In the genomic region with DNA sequence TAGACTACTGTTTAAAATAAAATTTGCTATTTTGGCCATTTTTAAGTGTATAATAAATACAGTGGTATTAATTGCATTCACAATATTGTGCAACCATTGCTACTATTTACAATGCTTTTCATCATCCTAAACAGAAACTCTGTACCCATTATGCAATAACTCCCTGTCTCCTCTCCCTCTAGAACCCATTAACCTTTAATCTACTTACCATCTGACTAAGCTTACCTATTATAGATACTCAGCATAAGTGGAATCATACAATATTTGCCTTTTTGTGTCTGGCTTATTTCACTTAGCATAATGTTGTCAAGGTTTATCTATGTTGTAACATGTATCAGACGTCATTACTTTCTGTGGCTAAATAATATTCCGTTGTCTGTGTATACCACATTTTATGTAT, we compare ENCODE assay signal across 1 cellular context.
TF ChIP-seq lines count a peak whose summit lies in the region.

No MANE protein-coding gene starts in this region.

TF ChIP-seq in HepG2, 621 proteins besides CTCF, POLR2A, EP300 and RAD21 (continued from another document and continues in another):
- TF ChIP-seq PRPF4 (IDR thresholded peaks at IDR 0.05; ENCODE audit: low read depth, low read length, poor library complexity, severe bottlenecking) = no peak
- TF ChIP-seq POGZ (CRISPR knock-in tag; IDR thresholded peaks at IDR 0.05) = peak; percentile 65; the same call in 1 of the 2 replicates
- TF ChIP-seq ZC3H4 (CRISPR knock-in tag; IDR thresholded peaks at IDR 0.05; ENCODE audit: borderline replicate concordance) = no peak
- no peak for TF ChIP-seq ZNF343 (CRISPR knock-in tag; IDR thresholded peaks at IDR 0.05)
- TF ChIP-seq PLRG1 (conservative IDR thresholded peaks at IDR 0.05) = no peak
- TF ChIP-seq, protein P1, sequence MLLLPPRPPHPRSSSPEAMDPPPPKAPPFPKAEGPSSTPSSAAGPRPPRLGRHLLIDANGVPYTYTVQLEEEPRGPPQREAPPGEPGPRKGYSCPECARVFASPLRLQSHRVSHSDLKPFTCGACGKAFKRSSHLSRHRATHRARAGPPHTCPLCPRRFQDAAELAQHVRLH (CRISPR knock-in tag; IDR thresholded peaks at IDR 0.05; ENCODE audit: borderline replicate concordance, low read depth) = no peak
- TF ChIP-seq ZFAT (CRISPR knock-in tag; conservative IDR thresholded peaks at IDR 0.05) = no peak
- no peak for TF ChIP-seq PAWR (CRISPR knock-in tag; IDR thresholded peaks at IDR 0.05; ENCODE audit: borderline replicate concordance)
- TF ChIP-seq SIN3A (IDR thresholded peaks at IDR 0.05; ENCODE audit: borderline replicate concordance, low read depth, low read length) = no peak
- peak; percentile 89 for TF ChIP-seq MIER3 (CRISPR knock-in tag; IDR thresholded peaks at IDR 0.05; ENCODE audit: borderline replicate concordance)
- TF ChIP-seq, protein P2, sequence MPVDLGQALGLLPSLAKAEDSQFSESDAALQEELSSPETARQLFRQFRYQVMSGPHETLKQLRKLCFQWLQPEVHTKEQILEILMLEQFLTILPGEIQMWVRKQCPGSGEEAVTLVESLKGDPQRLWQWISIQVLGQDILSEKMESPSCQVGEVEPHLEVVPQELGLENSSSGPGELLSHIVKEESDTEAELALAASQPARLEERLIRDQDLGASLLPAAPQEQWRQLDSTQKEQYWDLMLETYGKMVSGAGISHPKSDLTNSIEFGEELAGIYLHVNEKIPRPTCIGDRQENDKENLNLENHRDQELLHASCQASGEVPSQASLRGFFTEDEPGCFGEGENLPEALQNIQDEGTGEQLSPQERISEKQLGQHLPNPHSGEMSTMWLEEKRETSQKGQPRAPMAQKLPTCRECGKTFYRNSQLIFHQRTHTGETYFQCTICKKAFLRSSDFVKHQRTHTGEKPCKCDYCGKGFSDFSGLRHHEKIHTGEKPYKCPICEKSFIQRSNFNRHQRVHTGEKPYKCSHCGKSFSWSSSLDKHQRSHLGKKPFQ (CRISPR knock-in tag; IDR thresholded peaks at IDR 0.05; ENCODE audit: insufficient replicate concordance) = no peak
- TF ChIP-seq ZFP36L1 (CRISPR knock-in tag; IDR thresholded peaks at IDR 0.05) = no peak
- TF ChIP-seq, protein P3, sequence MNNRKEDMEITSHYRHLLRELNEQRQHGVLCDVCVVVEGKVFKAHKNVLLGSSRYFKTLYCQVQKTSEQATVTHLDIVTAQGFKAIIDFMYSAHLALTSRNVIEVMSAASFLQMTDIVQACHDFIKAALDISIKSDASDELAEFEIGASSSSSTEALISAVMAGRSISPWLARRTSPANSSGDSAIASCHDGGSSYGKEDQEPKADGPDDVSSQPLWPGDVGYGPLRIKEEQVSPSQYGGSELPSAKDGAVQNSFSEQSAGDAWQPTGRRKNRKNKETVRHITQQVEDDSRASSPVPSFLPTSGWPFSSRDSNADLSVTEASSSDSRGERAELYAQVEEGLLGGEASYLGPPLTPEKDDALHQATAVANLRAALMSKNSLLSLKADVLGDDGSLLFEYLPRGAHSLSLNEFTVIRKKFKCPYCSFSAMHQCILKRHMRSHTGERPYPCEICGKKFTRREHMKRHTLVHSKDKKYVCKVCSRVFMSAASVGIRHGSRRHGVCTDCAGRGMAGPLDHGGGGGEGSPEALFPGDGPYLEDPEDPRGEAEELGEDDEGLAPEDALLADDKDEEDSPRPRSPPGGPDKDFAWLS (CRISPR knock-in tag; IDR thresholded peaks at IDR 0.05; ENCODE audit: borderline replicate concordance) = no peak
- TF ChIP-seq, protein P4, sequence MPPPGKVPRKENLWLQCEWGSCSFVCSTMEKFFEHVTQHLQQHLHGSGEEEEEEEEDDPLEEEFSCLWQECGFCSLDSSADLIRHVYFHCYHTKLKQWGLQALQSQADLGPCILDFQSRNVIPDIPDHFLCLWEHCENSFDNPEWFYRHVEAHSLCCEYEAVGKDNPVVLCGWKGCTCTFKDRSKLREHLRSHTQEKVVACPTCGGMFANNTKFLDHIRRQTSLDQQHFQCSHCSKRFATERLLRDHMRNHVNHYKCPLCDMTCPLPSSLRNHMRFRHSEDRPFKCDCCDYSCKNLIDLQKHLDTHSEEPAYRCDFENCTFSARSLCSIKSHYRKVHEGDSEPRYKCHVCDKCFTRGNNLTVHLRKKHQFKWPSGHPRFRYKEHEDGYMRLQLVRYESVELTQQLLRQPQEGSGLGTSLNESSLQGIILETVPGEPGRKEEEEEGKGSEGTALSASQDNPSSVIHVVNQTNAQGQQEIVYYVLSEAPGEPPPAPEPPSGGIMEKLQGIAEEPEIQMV (CRISPR knock-in tag; IDR thresholded peaks at IDR 0.05; ENCODE audit: low read depth) = no peak
- no peak for TF ChIP-seq NCOA5 (CRISPR knock-in tag; IDR thresholded peaks at IDR 0.05)
- TF ChIP-seq SOX13 (IDR thresholded peaks at IDR 0.05) = peak; percentile 26; the same call in 1 of the 2 replicates
- peak in 1 of 2 experiments; percentile 86; a peak in 2 of 4 replicates for TF ChIP-seq SOX13 (CRISPR knock-in tag; conservative IDR thresholded peaks at IDR 0.05 in 1 of 2, IDR thresholded peaks at IDR 0.05 in 1 of 2)
- TF ChIP-seq, protein P5, sequence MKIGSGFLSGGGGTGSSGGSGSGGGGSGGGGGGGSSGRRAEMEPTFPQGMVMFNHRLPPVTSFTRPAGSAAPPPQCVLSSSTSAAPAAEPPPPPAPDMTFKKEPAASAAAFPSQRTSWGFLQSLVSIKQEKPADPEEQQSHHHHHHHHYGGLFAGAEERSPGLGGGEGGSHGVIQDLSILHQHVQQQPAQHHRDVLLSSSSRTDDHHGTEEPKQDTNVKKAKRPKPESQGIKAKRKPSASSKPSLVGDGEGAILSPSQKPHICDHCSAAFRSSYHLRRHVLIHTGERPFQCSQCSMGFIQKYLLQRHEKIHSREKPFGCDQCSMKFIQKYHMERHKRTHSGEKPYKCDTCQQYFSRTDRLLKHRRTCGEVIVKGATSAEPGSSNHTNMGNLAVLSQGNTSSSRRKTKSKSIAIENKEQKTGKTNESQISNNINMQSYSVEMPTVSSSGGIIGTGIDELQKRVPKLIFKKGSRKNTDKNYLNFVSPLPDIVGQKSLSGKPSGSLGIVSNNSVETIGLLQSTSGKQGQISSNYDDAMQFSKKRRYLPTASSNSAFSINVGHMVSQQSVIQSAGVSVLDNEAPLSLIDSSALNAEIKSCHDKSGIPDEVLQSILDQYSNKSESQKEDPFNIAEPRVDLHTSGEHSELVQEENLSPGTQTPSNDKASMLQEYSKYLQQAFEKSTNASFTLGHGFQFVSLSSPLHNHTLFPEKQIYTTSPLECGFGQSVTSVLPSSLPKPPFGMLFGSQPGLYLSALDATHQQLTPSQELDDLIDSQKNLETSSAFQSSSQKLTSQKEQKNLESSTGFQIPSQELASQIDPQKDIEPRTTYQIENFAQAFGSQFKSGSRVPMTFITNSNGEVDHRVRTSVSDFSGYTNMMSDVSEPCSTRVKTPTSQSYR (CRISPR knock-in tag; IDR thresholded peaks at IDR 0.05; ENCODE audit: borderline replicate concordance) = peak; percentile 24; the same call in 1 of the 2 replicates
- no peak for TF ChIP-seq PCBP2 (optimal IDR thresholded peaks at IDR 0.05; ENCODE audit: low read depth, low read length, poor library complexity, severe bottlenecking)
- TF ChIP-seq ZNF547 (CRISPR knock-in tag; IDR thresholded peaks at IDR 0.05) = no peak
- TF ChIP-seq ZMYM2 (CRISPR knock-in tag; IDR thresholded peaks at IDR 0.05) = no peak
- no peak for TF ChIP-seq MEIS1 (CRISPR knock-in tag; IDR thresholded peaks at IDR 0.05; ENCODE audit: borderline replicate concordance)
- no peak for TF ChIP-seq TOPORS (CRISPR knock-in tag; IDR thresholded peaks at IDR 0.05)
- TF ChIP-seq ATF7-NPFF (CRISPR knock-in tag; IDR thresholded peaks at IDR 0.05; ENCODE audit: low read depth) = no peak
- no peak; the same call in 1 of the 2 replicates for TF ChIP-seq NKX3-1 (CRISPR knock-in tag; IDR thresholded peaks at IDR 0.05)
- TF ChIP-seq ZFP62 (CRISPR knock-in tag; IDR thresholded peaks at IDR 0.05) = no peak
- no peak for TF ChIP-seq ZNF773 (CRISPR knock-in tag; IDR thresholded peaks at IDR 0.05; ENCODE audit: borderline replicate concordance)
- no peak for TF ChIP-seq WIZ (CRISPR knock-in tag; IDR thresholded peaks at IDR 0.05)
- TF ChIP-seq, protein P6, sequence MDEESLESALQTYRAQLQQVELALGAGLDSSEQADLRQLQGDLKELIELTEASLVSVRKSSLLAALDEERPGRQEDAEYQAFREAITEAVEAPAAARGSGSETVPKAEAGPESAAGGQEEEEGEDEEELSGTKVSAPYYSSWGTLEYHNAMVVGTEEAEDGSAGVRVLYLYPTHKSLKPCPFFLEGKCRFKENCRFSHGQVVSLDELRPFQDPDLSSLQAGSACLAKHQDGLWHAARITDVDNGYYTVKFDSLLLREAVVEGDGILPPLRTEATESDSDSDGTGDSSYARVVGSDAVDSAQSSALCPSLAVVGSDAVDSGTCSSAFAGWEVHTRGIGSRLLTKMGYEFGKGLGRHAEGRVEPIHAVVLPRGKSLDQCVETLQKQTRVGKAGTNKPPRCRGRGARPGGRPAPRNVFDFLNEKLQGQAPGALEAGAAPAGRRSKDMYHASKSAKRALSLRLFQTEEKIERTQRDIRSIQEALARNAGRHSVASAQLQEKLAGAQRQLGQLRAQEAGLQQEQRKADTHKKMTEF (CRISPR knock-in tag; IDR thresholded peaks at IDR 0.05) = peak; percentile 67
- no peak for TF ChIP-seq MTA3 (CRISPR knock-in tag; IDR thresholded peaks at IDR 0.05)
- no peak for TF ChIP-seq STAG1 (CRISPR knock-in tag; IDR thresholded peaks at IDR 0.05)
- TF ChIP-seq ELF3 (CRISPR knock-in tag; IDR thresholded peaks at IDR 0.05) = 0 out of 2 replicates have a peak, but pooled peaks have one; percentile 37
- no peak for TF ChIP-seq ZNF292 (CRISPR knock-in tag; IDR thresholded peaks at IDR 0.05; ENCODE audit: borderline replicate concordance, low read depth)
- TF ChIP-seq GPN1 (CRISPR knock-in tag; IDR thresholded peaks at IDR 0.05; ENCODE audit: borderline replicate concordance) = no peak
- no peak for TF ChIP-seq ZNF20 (CRISPR knock-in tag; IDR thresholded peaks at IDR 0.05)
- no peak for TF ChIP-seq SP140L (CRISPR knock-in tag; IDR thresholded peaks at IDR 0.05; ENCODE audit: borderline replicate concordance)
- peak; percentile 92 for TF ChIP-seq HOXA5 (CRISPR knock-in tag; IDR thresholded peaks at IDR 0.05)
- TF ChIP-seq ZNF383 (CRISPR knock-in tag; IDR thresholded peaks at IDR 0.05; ENCODE audit: borderline replicate concordance) = no peak
- TF ChIP-seq NFYC (CRISPR knock-in tag; IDR thresholded peaks at IDR 0.05) = no peak
- TF ChIP-seq ZNF12 (CRISPR knock-in tag; IDR thresholded peaks at IDR 0.05) = peak; percentile 64; the same call in 1 of the 2 replicates
- TF ChIP-seq, protein P7, sequence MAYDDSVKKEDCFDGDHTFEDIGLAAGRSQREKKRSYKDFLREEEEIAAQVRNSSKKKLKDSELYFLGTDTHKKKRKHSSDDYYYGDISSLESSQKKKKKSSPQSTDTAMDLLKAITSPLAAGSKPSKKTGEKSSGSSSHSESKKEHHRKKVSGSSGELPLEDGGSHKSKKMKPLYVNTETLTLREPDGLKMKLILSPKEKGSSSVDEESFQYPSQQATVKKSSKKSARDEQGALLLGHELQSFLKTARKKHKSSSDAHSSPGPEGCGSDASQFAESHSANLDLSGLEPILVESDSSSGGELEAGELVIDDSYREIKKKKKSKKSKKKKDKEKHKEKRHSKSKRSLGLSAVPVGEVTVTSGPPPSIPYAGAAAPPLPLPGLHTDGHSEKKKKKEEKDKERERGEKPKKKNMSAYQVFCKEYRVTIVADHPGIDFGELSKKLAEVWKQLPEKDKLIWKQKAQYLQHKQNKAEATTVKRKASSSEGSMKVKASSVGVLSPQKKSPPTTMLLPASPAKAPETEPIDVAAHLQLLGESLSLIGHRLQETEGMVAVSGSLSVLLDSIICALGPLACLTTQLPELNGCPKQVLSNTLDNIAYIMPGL (CRISPR knock-in tag; IDR thresholded peaks at IDR 0.05; ENCODE audit: borderline replicate concordance in 1 of 2, low read depth in 1 of 2) = no peak
- TF ChIP-seq, protein P8, sequence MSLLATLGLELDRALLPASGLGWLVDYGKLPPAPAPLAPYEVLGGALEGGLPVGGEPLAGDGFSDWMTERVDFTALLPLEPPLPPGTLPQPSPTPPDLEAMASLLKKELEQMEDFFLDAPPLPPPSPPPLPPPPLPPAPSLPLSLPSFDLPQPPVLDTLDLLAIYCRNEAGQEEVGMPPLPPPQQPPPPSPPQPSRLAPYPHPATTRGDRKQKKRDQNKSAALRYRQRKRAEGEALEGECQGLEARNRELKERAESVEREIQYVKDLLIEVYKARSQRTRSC (CRISPR knock-in tag; IDR thresholded peaks at IDR 0.05; ENCODE audit: low read depth) = no peak
- no peak for TF ChIP-seq ZNF496 (CRISPR knock-in tag; IDR thresholded peaks at IDR 0.05; ENCODE audit: insufficient replicate concordance)
- TF ChIP-seq ZNF10 (CRISPR knock-in tag; IDR thresholded peaks at IDR 0.05; ENCODE audit: borderline replicate concordance, low read depth) = no peak
- TF ChIP-seq TBX2 (CRISPR knock-in tag; IDR thresholded peaks at IDR 0.05; ENCODE audit: borderline replicate concordance) = no peak
